In genomic region chr9:14747116-14747515, GRCh38 we compare ENCODE assay signal across 22 cellular contexts. TPM values are rescaled to one million over a fixed set of nuclear protein-coding genes. Genes with fewer than 3 reads are reported as not detected.
A peak's percentile ranks its signal among the peaks of the same experiment; 100 is the strongest.
DNase-seq lines count a peak whose midpoint lies in the region; ATAC-seq and TF ChIP-seq lines count a peak whose summit lies in the region.
"Had no signal": no experiment of that assay in that cellular context is flagged by ENCODE, and none has a peak within 500 bp of the region (broad histone marks: within the 10 kb centered on the region; RNA-seq: fewer than 3 reads in every experiment).

No MANE protein-coding gene starts in this region.

- no peak overlapping the region for H3K4me3 ChIP-seq in HUES6 (ENCODE audit: low read depth, low read length)
- H3K4me3 ChIP-seq: GM12878, SK-N-MC had no signal

- peak; percentile 99 for ATAC-seq in foreskin keratinocyte
- ATAC-seq: GM12878 had no signal

- no peak for TF ChIP-seq CTCF in foreskin keratinocyte (conservative IDR thresholded peaks at IDR 0.05)

- DNase-seq in dermis blood vessel endothelial cell (peak; percentile 34), foreskin keratinocyte (peak; percentile 80 to 93), renal cortical epithelial cell (ENCODE audit: low read depth) (peak; percentile 24), immature natural killer cell (no peak), D341Med (ENCODE audit: low spot score) (no peak)
- no peak for DNase-seq in NK-92 treated with Interleukin-12 subunit alpha and Interleukin-12 subunit beta, amount 100 ng/mL, for 24 hours (lab: John Stamatoyannopoulos, UW)
- DNase-seq: BE2C, EL, H9, HFFc6, KBM-7, NCI-H1092 treated with DMSO at 0.1 percent for 48 hours, NCI-H1436 treated with DMSO at 0.1 percent for 48 hours, NCI-H2029, NCI-H2171 treated with DMSO at 0.1 percent for 48 hours, NCI-H526, OCI-M1, SHP77 treated with DMSO at 0.1 percent for 48 hours had no signal

- H3K27me3 ChIP-seq in HUES6 (ENCODE audit: control insufficient read depth, insufficient read depth, low read length) (no peaks in the 10 kb centered on the region), foreskin keratinocyte (no peaks in the 10 kb centered on the region)
- H3K27me3 ChIP-seq: BE2C had no signal

- H3K9me3 ChIP-seq in HUES6 (ENCODE audit: control insufficient read depth, insufficient read depth, low read depth, low read length), result no peaks in the 10 kb centered on the region
- H3K9me3 ChIP-seq: BE2C had no signal

- H3K9ac ChIP-seq in HUES6 (ENCODE audit: low read length), result peak overlapping the region; percentile 65

- H3K4me1 ChIP-seq in HUES6 (ENCODE audit: control insufficient read depth, insufficient read depth, low read length), result peaks cover 17% of the 10 kb centered on the region
- peaks cover 5% of the 10 kb centered on the region for H3K4me1 ChIP-seq in foreskin keratinocyte

- H3K9me3 Mint-ChIP-seq in immature natural killer cell, result peaks cover 0 to 6% (median 4%) of the 10 kb centered on the region in 6 donors
- H3K9me3 Mint-ChIP-seq: H9, HFFc6 had no signal

- H3K4me1 Mint-ChIP-seq in immature natural killer cell, result no peaks in the 10 kb centered on the region

- H3K27ac Mint-ChIP-seq in immature natural killer cell, result no peak overlapping the region
- H3K27ac Mint-ChIP-seq: H9, HFFc6 had no signal

- H3K36me3 ChIP-seq in HUES6 (ENCODE audit: control insufficient read depth, insufficient read depth, low read length), result no peaks in the 10 kb centered on the region; the same call in 1 of the 2 replicates
- H3K36me3 ChIP-seq: BE2C had no signal

- H3K27me3 Mint-ChIP-seq in immature natural killer cell (ENCODE audit: low read depth in 3 of 3), result peaks cover 0 to 14% (median 7%) of the 10 kb centered on the region in 3 donors

- H3K27ac ChIP-seq in HUES6 (ENCODE audit: low read depth, low read length) (peak overlapping the region; percentile 70; the same call in 1 of the 2 replicates), foreskin keratinocyte (peak overlapping the region; percentile 82)
- H3K27ac ChIP-seq: SK-N-MC had no signal

- no peaks in the 10 kb centered on the region for H3K36me3 Mint-ChIP-seq in immature natural killer cell

- no peak overlapping the region for H3K4me3 Mint-ChIP-seq in immature natural killer cell
- H3K4me3 Mint-ChIP-seq: H9, HFFc6 had no signal

RNA-seq across cellular contexts. Expression of gene CER1, which starts 24.6 kb away (rescaled TPM):
- not detected in 2 replicates for total RNA-seq in dermis blood vessel endothelial cell
- not detected in 2 replicates for total RNA-seq in foreskin keratinocyte
- polyA plus RNA-seq in foreskin keratinocyte, result not detected in 2 replicates
- total RNA-seq in renal cortical epithelial cell, result not detected in 2 replicates
- not detected for polyA plus RNA-seq in immature natural killer cell
- total RNA-seq: GM12878, HFFc6, RPMI7951 had no signal
- polyA plus RNA-seq: GM12878 had no signal

RNA-seq across cellular contexts. Expression of gene ZDHHC21, which starts 53.9 kb away (rescaled TPM):
- 16.7 and 17.2 TPM in 2 replicates for total RNA-seq in dermis blood vessel endothelial cell
- 2.3 and 2.8 TPM in 2 replicates for total RNA-seq in foreskin keratinocyte
- 0.62 and 0.71 TPM in 2 replicates for polyA plus RNA-seq in foreskin keratinocyte
- total RNA-seq in renal cortical epithelial cell, result 11.6 and 21.3 TPM in 2 replicates
- polyA plus RNA-seq in immature natural killer cell, result 1 to 10 TPM; 1.3 to 2.3 (median 1.7) TPM

Comparison
In these comparisons a context has a peak if more than half of its experiments do, and no peak if none do; other contexts are left out.
1. DNase-seq: peak in dermis blood vessel endothelial cell (single experiment), foreskin keratinocyte (2 of 2) and renal cortical epithelial cell (single experiment); none in immature natural killer cell (0 of 3), D341Med (single experiment) and NK-92 treated with Interleukin-12 subunit alpha and Interleukin-12 subunit beta, amount 100 ng/mL, for 24 hours (single experiment).